ENCODE assay signal across 1 cellular context in the genomic region with DNA sequence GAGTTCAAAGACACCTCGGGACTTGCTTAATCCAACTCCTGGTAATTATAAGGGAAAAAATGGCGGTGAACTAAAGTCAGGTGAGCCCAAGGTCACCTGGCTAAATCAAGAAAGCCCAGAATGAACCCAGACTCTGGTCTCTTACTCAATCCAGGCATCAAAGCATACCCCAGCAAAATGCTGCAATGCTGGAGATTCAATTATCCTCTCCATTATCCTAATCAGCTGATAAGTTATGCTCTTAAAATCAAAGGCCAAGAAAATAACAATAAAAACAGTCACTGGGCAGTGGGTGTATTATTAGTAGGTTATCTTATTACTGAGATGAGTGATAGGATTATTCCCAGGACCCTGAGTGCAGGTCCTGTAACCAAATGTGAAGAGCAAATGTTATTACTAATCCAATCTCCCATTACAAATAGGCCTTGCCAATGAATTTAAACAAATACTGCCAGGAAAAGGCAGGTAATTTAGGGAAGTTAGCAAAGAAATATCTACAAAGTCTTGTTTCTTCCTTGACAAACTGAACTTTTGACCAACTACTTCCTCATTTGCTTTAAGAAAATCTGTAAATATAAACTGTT.
TF ChIP-seq lines count a peak whose summit lies in the region.

No MANE protein-coding gene starts in this region.

TF ChIP-seq in HepG2, 621 proteins besides CTCF, POLR2A, EP300 and RAD21 (continued from another document):
- TF ChIP-seq, protein P1, sequence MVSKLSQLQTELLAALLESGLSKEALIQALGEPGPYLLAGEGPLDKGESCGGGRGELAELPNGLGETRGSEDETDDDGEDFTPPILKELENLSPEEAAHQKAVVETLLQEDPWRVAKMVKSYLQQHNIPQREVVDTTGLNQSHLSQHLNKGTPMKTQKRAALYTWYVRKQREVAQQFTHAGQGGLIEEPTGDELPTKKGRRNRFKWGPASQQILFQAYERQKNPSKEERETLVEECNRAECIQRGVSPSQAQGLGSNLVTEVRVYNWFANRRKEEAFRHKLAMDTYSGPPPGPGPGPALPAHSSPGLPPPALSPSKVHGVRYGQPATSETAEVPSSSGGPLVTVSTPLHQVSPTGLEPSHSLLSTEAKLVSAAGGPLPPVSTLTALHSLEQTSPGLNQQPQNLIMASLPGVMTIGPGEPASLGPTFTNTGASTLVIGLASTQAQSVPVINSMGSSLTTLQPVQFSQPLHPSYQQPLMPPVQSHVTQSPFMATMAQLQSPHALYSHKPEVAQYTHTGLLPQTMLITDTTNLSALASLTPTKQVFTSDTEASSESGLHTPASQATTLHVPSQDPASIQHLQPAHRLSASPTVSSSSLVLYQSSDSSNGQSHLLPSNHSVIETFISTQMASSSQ (IDR thresholded peaks at IDR 0.05; ENCODE audit: low read depth) = no peak
- TF ChIP-seq, protein P1 (CRISPR knock-in tag; IDR thresholded peaks at IDR 0.05; ENCODE audit: borderline replicate concordance) = no peak
- TF ChIP-seq SP1 (IDR thresholded peaks at IDR 0.05) (no peak), SP1 (CRISPR knock-in tag; IDR thresholded peaks at IDR 0.05) (no peak), EHMT2 (IDR thresholded peaks at IDR 0.05; ENCODE audit: borderline replicate concordance, low read depth, low read length) (no peak)
